In genomic region chr11:65524747-65525658, GRCh38 we compare ENCODE assay signal across 8 cellular contexts. TPM values are rescaled to one million over a fixed set of nuclear protein-coding genes. Genes with fewer than 3 reads are reported as not detected.
A peak's percentile ranks its signal among the peaks of the same experiment; 100 is the strongest.
DNase-seq lines count a peak whose midpoint lies in the region; ATAC-seq, FAIRE-seq and TF ChIP-seq lines count a peak whose summit lies in the region.

TSS of gene SCYL1 (plus strand) at chr11:65525083. CDS start at chr11:65525154, 71 bp downstream.

- peak within 1 kb of the TSS; percentile 94 for H3K4me3 ChIP-seq in A549
- H3K4me3 ChIP-seq in gastroesophageal sphincter, result peak within 1 kb of the TSS; percentile 85 to 99

- no peak for FAIRE-seq in A549 (lab: Jason Lieb, UNC)

- TF ChIP-seq CTCF in A549 (IDR thresholded peaks at IDR 0.05) (no peak), gastroesophageal sphincter (IDR thresholded peaks at IDR 0.05) (no peak)

- CTCF ChIA-PET in A549 (lab: Yijun Ruan, JAX), result interaction anchor here (1.2 to 5.0 kb wide), 7 partner anchors 14 to 47 kb away, joined by 3 to 33 read pairs (median 9); partner anchors contain the start of genes FAM89B and ZNRD2

- peak; percentile 44; the same call in 1 of the 2 replicates for TF ChIP-seq POLR2A in A549 (IDR thresholded peaks at IDR 0.05; ENCODE audit: low read length)
- peak; percentile 71 for TF ChIP-seq POLR2A in GM18526 (IDR thresholded peaks at IDR 0.05; ENCODE audit: extremely low read depth, insufficient read length)
- TF ChIP-seq POLR2A in gastroesophageal sphincter (IDR thresholded peaks at IDR 0.05), result peak; percentile 68 to 73

- H3K27me3 ChIP-seq in gastroesophageal sphincter, result no peaks in the 10 kb centered on the region

- no peak for TF ChIP-seq RAD21 in A549 (conservative IDR thresholded peaks at IDR 0.05 in 1 of 2, IDR thresholded peaks at IDR 0.05 in 1 of 2)

- 14% methylated on average over 15 of the region's 87 CpGs for WGBS in A549 (ENCODE audit: missing lambda C conversion rate)
- WGBS in gastroesophageal sphincter (ENCODE audit: low coverage in 1 of 2), 2 donors, result 0 to 1% methylated on average over 5 to 8 of the region's 87 CpGs

- DNase-seq in A549 (ENCODE audit: low read depth in 1 of 2, low spot score in 1 of 2) (peak; percentile 53 to 81), SK-MEL-5 (ENCODE audit: low read depth, low spot score) (peak; percentile 58), nucleus accumbens (lab: John Stamatoyannopoulos, UW) (peak in 53 of 56 donors; percentile 28 to 93 (median 79)), substantia nigra (lab: John Stamatoyannopoulos, UW) (peak in 48 of 49 donors; percentile 34 to 92 (median 80))
- peak; percentile 77 for DNase-seq in activated naive CD4-positive, alpha-beta T cell treated with Interleukin-2 at 50 U/mL for 16 hours

- peaks cover 18% of the 10 kb centered on the region for H3K4me1 ChIP-seq in A549
- peaks cover 3 to 52% (median 14%) of the 10 kb centered on the region in 3 donors for H3K4me1 ChIP-seq in gastroesophageal sphincter

- ATAC-seq in A549 (peak; percentile 77 to 80), HG03571 (IDR thresholded peaks at IDR 0.05; ENCODE audit: unreplicated experiment) (peak; percentile 41), gastroesophageal sphincter (peak; percentile 85)

- H3K27ac ChIP-seq in A549 (peak within 1 kb of the TSS; percentile 90 to 99), gastroesophageal sphincter (peak within 1 kb of the TSS; percentile 76 to 93 (median 91)), substantia nigra (ENCODE audit: low read depth, low read length, poor library complexity, severe bottlenecking) (peak within 1 kb of the TSS; percentile 86)

- peak within 1 kb of the TSS; percentile 99 for H3K4me2 ChIP-seq in A549

- H3K9me3 ChIP-seq in A549 (no peaks in the 10 kb centered on the region), gastroesophageal sphincter (no peaks in the 10 kb centered on the region)

- POLR2A ChIA-PET in A549 (lab: Yijun Ruan, JAX), result interaction anchor here (0.6 to 1.5 kb wide), 9 partner anchors 16 to 263 kb away, joined by 3 to 5 read pairs (median 3); partner anchors contain the start of genes FAM89B, MALAT1, POLA2 and ZNRD2

- TF ChIP-seq EP300 in A549 (IDR thresholded peaks at IDR 0.05), result no peak
- TF ChIP-seq EP300 in gastroesophageal sphincter (IDR thresholded peaks at IDR 0.05), result no peak

- in situ Hi-C loops in SK-MEL-5 (cut with HindIII; ENCODE audit: low pct_unique_long_range_greater_than_20kb, low sequenced_read_pairs), result no loop called here

- peaks cover 0 to 41% of the 10 kb centered on the region in 2 donors for H3K36me3 ChIP-seq in gastroesophageal sphincter

TF ChIP-seq in A549, 52 proteins besides CTCF, POLR2A, EP300 and RAD21:
- TF ChIP-seq JUN (IDR thresholded peaks at IDR 0.05), result peak in 1 of 2 experiments; percentile 52; a peak in 1 of 5 replicates
- TF ChIP-seq MAX (IDR thresholded peaks at IDR 0.05), result no peak
- no peak for TF ChIP-seq HOXB5 (CRISPR knock-in tag; IDR thresholded peaks at IDR 0.05)
- TF ChIP-seq CHD2 (IDR thresholded peaks at IDR 0.05; ENCODE audit: low read length, partially characterized antibody), result no peak
- no peak for TF ChIP-seq HEYL (CRISPR knock-in tag; IDR thresholded peaks at IDR 0.05)
- TF ChIP-seq POLR2AphosphoS2 (conservative IDR thresholded peaks at IDR 0.05; ENCODE audit: low read length), result no peak
- TF ChIP-seq USF2 (IDR thresholded peaks at IDR 0.05), result peak; percentile 84
- TF ChIP-seq PHF8 (IDR thresholded peaks at IDR 0.05; ENCODE audit: borderline replicate concordance, low read depth), result peak; percentile 98
- TF ChIP-seq BCL3 (IDR thresholded peaks at IDR 0.05), result peak; percentile 57; the same call in 1 of the 3 replicates
- TF ChIP-seq HMGXB4 (CRISPR knock-in tag; IDR thresholded peaks at IDR 0.05; ENCODE audit: borderline replicate concordance), result peak; percentile 73; the same call in 1 of the 2 replicates
- TF ChIP-seq KDM1A (IDR thresholded peaks at IDR 0.05; ENCODE audit: low read depth), result no peak

RNA-seq across cellular contexts. Expression of gene SCYL1, which starts in this region (rescaled TPM):
- 30.8 and 33.6 TPM in 2 replicates for polyA plus RNA-seq in A549 (2011; rRNA removed)
- polyA plus RNA-seq in A549 (2012; cell fraction: cytosol; rRNA removed), result 88.0 and 105 TPM in 2 replicates
- polyA plus RNA-seq in A549 (2012; cell fraction: nucleus; rRNA removed), result 125 and 152 TPM in 2 replicates
- polyA plus RNA-seq in A549 (2017; fragmentation: RNase III; extraction: RNeasy Plus Mini Kit Qiagen cat#74134 plus additional on column Dnase treatment), result 41.8 to 46.8 TPM (median 45.9 TPM) in 3 replicates
- 39.1 and 43.6 TPM in 2 replicates for polyA minus RNA-seq in A549 (2011; rRNA and poly(A)+ RNA removed)
- 57.8 and 64.9 TPM in 2 replicates for total RNA-seq in SK-MEL-5 (2014; rRNA removed; shearing (Covaris generic))
- polyA plus RNA-seq in SK-MEL-5 (2015; cell fraction: cytosol; rRNA removed), result 86.7 and 89.1 TPM in 2 replicates
- 80.9 and 96.5 TPM in 2 replicates for polyA plus RNA-seq in SK-MEL-5 (2015; cell fraction: nucleus; rRNA removed)
- total RNA-seq in gastroesophageal sphincter, result 10 to 100 TPM; 70.6 to 97.6 (median 89.2) TPM

Comparison
In these comparisons a context has a peak if more than half of its experiments do, and no peak if none do; other contexts are left out.
1. Peak in every context shown above with its lines: DNase-seq, ATAC-seq, H3K4me3 ChIP-seq and H3K27ac ChIP-seq.